ENCODE assay signal across 8 cellular contexts in the genomic region with DNA sequence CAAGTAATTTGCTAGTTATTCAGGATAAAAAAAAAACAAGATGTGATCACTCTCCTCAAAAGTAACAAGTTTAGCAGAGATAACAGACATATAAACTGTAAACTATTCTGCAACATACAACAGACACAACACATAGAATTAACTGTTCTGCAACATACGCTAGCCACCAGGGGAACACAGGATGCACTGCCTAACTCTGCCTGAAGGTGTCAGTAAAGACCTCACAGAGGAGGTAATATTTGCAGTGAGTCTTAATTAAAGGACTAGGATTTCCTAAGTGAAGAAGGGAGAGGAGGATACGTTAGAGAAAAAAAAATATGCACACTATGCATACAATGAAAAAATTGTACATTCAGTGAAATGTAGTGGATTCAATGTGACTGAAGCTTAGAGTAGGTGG.
A peak's percentile ranks its signal among the peaks of the same experiment; 100 is the strongest.
DNase-seq lines count a peak whose midpoint lies in the region; ATAC-seq and TF ChIP-seq lines count a peak whose summit lies in the region.
"Not testable (repeated sequence)": the region's sequence is repeated elsewhere in the genome, so short reads cannot be mapped to it uniquely, and the experiment has no call there.

No MANE protein-coding gene starts in this region.

- H4K91ac ChIP-seq in H9 (ENCODE audit: insufficient read length, low read depth, low read length): not testable (repeated sequence)

- TF ChIP-seq POLR2A in gastrocnemius medialis (IDR thresholded peaks at IDR 0.05); stomach (IDR thresholded peaks at IDR 0.05): not testable (repeated sequence)

- in situ Hi-C loops in astrocyte of the cerebellum (cut with HindIII; ENCODE audit: low sequenced_read_pairs); gastrocnemius medialis (cut with MboI; ENCODE audit: low sequenced_read_pairs in 4 of 4): not testable (repeated sequence)

- TF ChIP-seq EP300 in stomach (IDR thresholded peaks at IDR 0.05): not testable (repeated sequence)

- not testable (repeated sequence) for H3K27me3 ChIP-seq in H9 (ENCODE audit: insufficient read depth, low read length); left ventricle myocardium inferior (ENCODE audit: low read depth); gastrocnemius medialis; stomach

- not testable (repeated sequence) for H4K5ac ChIP-seq in H9 (ENCODE audit: insufficient read length, low read depth, low read length)

- not testable (repeated sequence) for H3K9me3 ChIP-seq in H9 (ENCODE audit: control insufficient read depth, low read depth, low read length); left ventricle myocardium inferior (replicated peaks); gastrocnemius medialis; stomach

- not testable (repeated sequence) for H3K14ac ChIP-seq in H9 (ENCODE audit: insufficient read depth, low read length)

- not testable (repeated sequence) for H3K4me1 Mint-ChIP-seq in H9

- not testable (repeated sequence) for H2AK5ac ChIP-seq in H9 (ENCODE audit: insufficient read length, low read length)

- peak; percentile 37 for TF ChIP-seq CTCF in GM12873 (IDR thresholded peaks at IDR 0.05; ENCODE audit: insufficient read depth, low read depth, low read length, missing control alignments)
- TF ChIP-seq CTCF in H9 (conservative IDR thresholded peaks at IDR 0.05): peak; percentile 60
- peak; percentile 26 for TF ChIP-seq CTCF in astrocyte of the cerebellum (IDR thresholded peaks at IDR 0.05; ENCODE audit: low read depth, low read length, missing control alignments)
- peak; percentile 61 for TF ChIP-seq CTCF in left ventricle myocardium inferior (IDR thresholded peaks at IDR 0.05; ENCODE audit: borderline replicate concordance)
- peak in 2 of 5 experiments; percentile 39 to 60 for TF ChIP-seq CTCF in gastrocnemius medialis (IDR thresholded peaks at IDR 0.05 in 4 of 5, conservative IDR thresholded peaks at IDR 0.05 in 1 of 5)
- peak in 3 of 7 experiments; percentile 49 to 61 (median 54) for TF ChIP-seq CTCF in stomach (IDR thresholded peaks at IDR 0.05)

- not testable (repeated sequence) for H3K4me1 ChIP-seq in H9 (ENCODE audit: insufficient read depth, low read length); left ventricle myocardium inferior; gastrocnemius medialis; stomach

- not testable (repeated sequence) for H3K27ac Mint-ChIP-seq in H9

- not testable (repeated sequence) for H2BK120ac ChIP-seq in H9 (ENCODE audit: low read depth, low read length, poor library complexity, severe bottlenecking)

- ATAC-seq in HG03521 (IDR thresholded peaks at IDR 0.05; ENCODE audit: unreplicated experiment) (peak; percentile 70), gastrocnemius medialis (peak; percentile 70 to 87)

- H3K23me2 ChIP-seq in H9 (ENCODE audit: insufficient read length, low read depth, low read length, poor library complexity, severe bottlenecking): not testable (repeated sequence)

- H3K4ac ChIP-seq in H9 (ENCODE audit: low read depth, low read length): not testable (repeated sequence)

- H3K9ac ChIP-seq in H9 (ENCODE audit: extremely low read depth, insufficient read length, low read length): not testable (repeated sequence)

- not testable (repeated sequence) for H3K9me3 Mint-ChIP-seq in H9

- not testable (repeated sequence) for H2BK12ac ChIP-seq in H9 (ENCODE audit: insufficient read length, low read depth, low read length)

- H3K27me3 Mint-ChIP-seq in H9 (ENCODE audit: low read depth): not testable (repeated sequence)

- H4K20me1 ChIP-seq in H9 (ENCODE audit: control insufficient read depth, insufficient read depth, insufficient read length): not testable (repeated sequence)

- H3K27ac ChIP-seq in H9 (ENCODE audit: insufficient read length, low read depth, low read length); left ventricle myocardium inferior (replicated peaks); gastrocnemius medialis; stomach: not testable (repeated sequence)

- H3K18ac ChIP-seq in H9 (ENCODE audit: insufficient read length, low read depth, low read length): not testable (repeated sequence)

- H3K36me3 ChIP-seq in left ventricle myocardium inferior (peaks cover 17% of the 10 kb centered on the region), stomach (peaks cover 3 to 26% (median 16%) of the 10 kb centered on the region in 4 donors)
- H3K36me3 ChIP-seq in gastrocnemius medialis: not testable (repeated sequence)

- not testable (repeated sequence) for H3K4me3 ChIP-seq in astrocyte of the cerebellum (ENCODE audit: low read depth, low read length); left ventricle myocardium inferior; gastrocnemius medialis; stomach

- H3K4me3 Mint-ChIP-seq in H9: not testable (repeated sequence)

- H3K36me3 Mint-ChIP-seq in H9 (ENCODE audit: insufficient read depth in 1 of 3, low read depth in 3 of 3): not testable (repeated sequence)

- H3K4me2 ChIP-seq in H9 (ENCODE audit: insufficient read depth, insufficient read length, low read length): not testable (repeated sequence)

- WGBS in H9 (ENCODE audit: extremely low coverage, insufficient read length, low lambda C conversion rate): no CpG with 5 or more reads among the region's 2 CpGs
- 4 to 17% (median 8%) methylated on average over 1 to 2 of the region's 2 CpGs for WGBS in stomach, 5 donors

- not testable (repeated sequence) for H3K79me2 ChIP-seq in H9 (ENCODE audit: insufficient read depth, low read length)

- not testable (repeated sequence) for H3K56ac ChIP-seq in H9 (ENCODE audit: insufficient read length, low read depth, low read length)

- not testable (repeated sequence) for H3K79me1 ChIP-seq in H9 (ENCODE audit: insufficient read depth, low read depth, low read length, poor library complexity, severe bottlenecking)

- not testable (repeated sequence) for H2BK15ac ChIP-seq in H9 (ENCODE audit: low read depth, low read length)

- not testable (repeated sequence) for H2BK20ac ChIP-seq in H9 (ENCODE audit: low read depth, low read length, poor library complexity, severe bottlenecking)

- H3T11ph ChIP-seq in H9 (ENCODE audit: low read length): not testable (repeated sequence)

- not testable (repeated sequence) for DNase-seq in H9; astrocyte of the cerebellum (ENCODE audit: low read depth)
- DNase-seq in activated CD4-positive, alpha-beta T cell treated with anti-CD3 and anti-CD28 coated beads, Interleukin-2, amount 50 U/mL, for 4 hours: peak; percentile 86 to 93
- DNase-seq in left ventricle myocardium inferior (peak; percentile 41), gastrocnemius medialis (peak in 1 of 2 donors; percentile 77), stomach (peak; percentile 87)

- intact Hi-C loops in left ventricle myocardium inferior (cut with micrococcal nuclease); gastrocnemius medialis (cut with DNase I; ENCODE audit: low total_unique reads); stomach (cut with DNase I; ENCODE audit: low total_unique reads): not testable (repeated sequence)

- not testable (repeated sequence) for H3K23ac ChIP-seq in H9 (ENCODE audit: insufficient read length, low read depth, low read length)

- H4K8ac ChIP-seq in H9 (replicated peaks; ENCODE audit: insufficient read length, low read depth, low read length): not testable (repeated sequence)

- not testable (repeated sequence) for H2AFZ ChIP-seq in H9 (ENCODE audit: low read length)

- not testable (repeated sequence) for H2BK5ac ChIP-seq in H9 (ENCODE audit: insufficient read length, low read length)
